In the genomic region with DNA sequence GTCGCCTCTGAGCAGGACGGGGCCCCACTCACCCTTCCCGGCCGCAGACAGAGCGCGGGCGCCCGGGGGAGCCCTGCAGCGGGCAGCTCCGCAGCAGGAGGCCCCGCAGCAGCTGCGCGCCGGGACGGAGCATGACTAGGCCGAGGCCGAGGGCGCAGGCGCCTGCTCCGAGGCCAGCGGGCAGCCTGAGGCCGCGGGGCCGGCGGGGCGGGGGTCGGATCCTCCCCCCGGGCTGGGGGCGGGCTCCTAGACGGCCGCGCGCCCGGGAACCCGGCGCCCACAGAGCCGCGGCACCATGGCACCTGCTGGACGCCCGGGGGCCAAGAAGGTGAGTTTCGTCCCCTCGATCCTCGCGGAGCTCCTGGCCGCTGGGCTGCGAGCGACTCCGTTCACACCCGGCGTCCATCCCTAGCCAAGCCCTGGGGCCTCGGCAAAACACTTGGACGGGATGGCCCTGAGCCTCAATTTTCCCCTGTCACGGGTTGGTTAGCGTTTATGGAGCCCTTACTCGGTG, we compare ENCODE assay signal across 12 cellular contexts. TPM values are rescaled to one million over a fixed set of nuclear protein-coding genes. Genes with fewer than 3 reads are reported as not detected.
DNase-seq lines count a peak whose midpoint lies in the region; ATAC-seq, FAIRE-seq and TF ChIP-seq lines count a peak whose summit lies in the region.
"Had no signal": no experiment of that assay in that cellular context is flagged by ENCODE, and none has a peak within 500 bp of the region (broad histone marks: within the 10 kb centered on the region; RNA-seq: fewer than 3 reads in every experiment).

A gene with protein sequence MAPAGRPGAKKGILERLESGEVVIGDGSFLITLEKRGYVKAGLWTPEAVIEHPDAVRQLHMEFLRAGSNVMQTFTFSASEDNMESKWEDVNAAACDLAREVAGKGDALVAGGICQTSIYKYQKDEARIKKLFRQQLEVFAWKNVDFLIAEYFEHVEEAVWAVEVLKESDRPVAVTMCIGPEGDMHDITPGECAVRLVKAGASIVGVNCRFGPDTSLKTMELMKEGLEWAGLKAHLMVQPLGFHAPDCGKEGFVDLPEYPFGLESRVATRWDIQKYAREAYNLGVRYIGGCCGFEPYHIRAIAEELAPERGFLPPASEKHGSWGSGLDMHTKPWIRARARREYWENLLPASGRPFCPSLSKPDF (plus strand): TSS at position 280 of the 514 bp plus-strand sequence. CDS start 16 bp downstream, at position 296.
TSS of gene DMGDH (minus strand) at position 187 of the 514 bp plus-strand sequence. CDS start at position 133, 54 bp downstream.

- no peaks in the 10 kb centered on the region for H3K36me3 ChIP-seq in RWPE2 (ENCODE audit: low read depth)
- H3K36me3 ChIP-seq in parathyroid adenoma (ENCODE audit: control insufficient read depth, insufficient read depth, low read length), result no peaks in the 10 kb centered on the region

- DNase-seq in AG20443 (ENCODE audit: low spot score) (peak; percentile 92), RWPE2 (ENCODE audit: low spot score) (no peak), foreskin keratinocyte (no peak), occipital lobe (lab: John Stamatoyannopoulos, UW) (no peak), NCI-H2196 treated with DMSO at 0.1 percent for 48 hours (lab: John Stamatoyannopoulos, UW; ENCODE audit: unreplicated experiment) (no peak), D341Med (ENCODE audit: low spot score) (no peak), H54 (ENCODE audit: insufficient read length, low spot score) (no peak)
- DNase-seq: activated gamma-delta T cell treated with Interleukin-2 at 50 U/mL for 16 hours; CD8-positive, alpha-beta memory T cell; islet precursor cell had no signal

- H3K27ac ChIP-seq in RWPE2 (ENCODE audit: poor library complexity, severe bottlenecking) (no peak within 1 kb of the TSS), foreskin keratinocyte (no peak within 1 kb of the TSS), parathyroid adenoma (peak within 1 kb of the TSS; percentile 27)
- H3K27ac ChIP-seq: RWPE1 had no signal

- H3K27me3 ChIP-seq in RWPE2 (ENCODE audit: insufficient read depth, poor library complexity, severe bottlenecking), result no peaks in the 10 kb centered on the region
- H3K27me3 ChIP-seq in foreskin keratinocyte, result peaks cover 4% of the 10 kb centered on the region
- H3K27me3 ChIP-seq in parathyroid adenoma (ENCODE audit: control insufficient read depth, insufficient read depth, low read length), result no peaks in the 10 kb centered on the region

- ATAC-seq in RWPE2 (ENCODE audit: low read depth) (peak; percentile 73), foreskin keratinocyte (peak; percentile 87)

- FAIRE-seq in H54 (lab: Jason Lieb, UNC), result no peak

- TF ChIP-seq CTCF in RWPE2 (IDR thresholded peaks at IDR 0.05; ENCODE audit: poor library complexity, severe bottlenecking), result no peak
- TF ChIP-seq CTCF in foreskin keratinocyte (conservative IDR thresholded peaks at IDR 0.05), result no peak
- no peak for TF ChIP-seq CTCF in parathyroid adenoma (IDR thresholded peaks at IDR 0.05)

- peak within 1 kb of the TSS; percentile 86 for H2AFZ ChIP-seq in parathyroid adenoma

- no peaks in the 10 kb centered on the region for H3K4me1 ChIP-seq in RWPE2 (ENCODE audit: insufficient read depth, poor library complexity, severe bottlenecking)
- no peaks in the 10 kb centered on the region for H3K4me1 ChIP-seq in foreskin keratinocyte
- no peaks in the 10 kb centered on the region for H3K4me1 ChIP-seq in parathyroid adenoma

- H3K4me3 ChIP-seq in RWPE2 (ENCODE audit: severe bottlenecking) (no peak within 1 kb of the TSS), parathyroid adenoma (ENCODE audit: low read depth, low read length) (peak within 1 kb of the TSS; percentile 16)

- H3K4me2 ChIP-seq in parathyroid adenoma (ENCODE audit: low read length), result no peak within 1 kb of the TSS

- TF ChIP-seq POLR2A in H54 (IDR thresholded peaks at IDR 0.05; ENCODE audit: low read depth, low read length), result no peak

- no peaks in the 10 kb centered on the region for H3K9me3 ChIP-seq in RWPE2 (ENCODE audit: severe bottlenecking)
- no peaks in the 10 kb centered on the region for H3K9me3 ChIP-seq in parathyroid adenoma (ENCODE audit: control insufficient read depth, low read length)

- no peaks in the 10 kb centered on the region for H3K79me2 ChIP-seq in parathyroid adenoma

- no peak within 1 kb of the TSS for H3K9ac ChIP-seq in parathyroid adenoma

RNA-seq across cellular contexts. Expression of the first gene that starts in this region (rescaled TPM):
- total RNA-seq in foreskin keratinocyte (0.11 TPM in 1 of 2 replicates, not detected in the other), occipital lobe (0.62 TPM)
- polyA plus RNA-seq in foreskin keratinocyte, result 0.03 TPM in 1 of 2 replicates, not detected in the other
- total RNA-seq: CD8-positive, alpha-beta memory T cell had no signal
- polyA plus RNA-seq: CD8-positive, alpha-beta memory T cell had no signal

RNA-seq across cellular contexts. Expression of gene DMGDH, which starts in this region (rescaled TPM):
- total RNA-seq in foreskin keratinocyte, result 0.07 and 0.17 TPM in 2 replicates
- polyA plus RNA-seq in foreskin keratinocyte, result 0.29 TPM in 1 of 2 replicates, not detected in the other
- 1.2 TPM for total RNA-seq in occipital lobe
- total RNA-seq: CD8-positive, alpha-beta memory T cell had no signal
- polyA plus RNA-seq: CD8-positive, alpha-beta memory T cell had no signal

Comparison
In these comparisons a context has a peak if more than half of its experiments do, and no peak if none do; other contexts are left out.
1. Peak in ATAC-seq in foreskin keratinocyte; RNA of the genes that start here not detected or under 1 TPM.